Comparison of ENCODE assay signal across 8 cellular contexts in the genomic region with DNA sequence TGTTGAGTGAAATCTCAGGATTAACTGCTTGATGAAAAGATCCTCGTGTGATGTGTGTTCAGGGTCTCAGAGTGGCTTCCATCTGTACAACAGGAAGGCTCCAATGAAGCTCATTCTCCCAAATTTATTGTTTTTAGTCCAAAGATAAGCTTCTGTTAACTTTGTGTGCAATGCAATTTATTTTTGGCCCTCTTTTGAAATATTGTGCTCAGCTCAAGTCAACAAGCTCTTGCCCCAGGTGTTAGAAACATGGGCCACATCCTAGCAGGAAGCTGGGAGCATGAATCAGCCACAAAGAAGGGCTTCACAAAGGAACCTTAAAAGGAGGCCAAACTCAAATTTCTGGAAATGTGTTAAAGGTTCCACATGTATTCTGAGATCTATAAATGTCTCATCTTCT.
"Had no signal": no experiment of that assay in that cellular context is flagged by ENCODE, and none has a peak within 500 bp of the region (broad histone marks: within the 10 kb centered on the region; RNA-seq: fewer than 3 reads in every experiment).

No MANE protein-coding gene starts in this region.

- H3K9me3 ChIP-seq: HAP-1 had no signal

- DNase-seq: GM23248, GOT3, H7, HFFc6, IMR-90, KG1 had no signal

- H3K9ac ChIP-seq: GM23248 had no signal

- H3K4me1 ChIP-seq: HAP-1 had no signal

- H3K36me3 ChIP-seq: HAP-1 had no signal

- H3K4me3 ChIP-seq: GM23248, HAP-1, K562 had no signal

- H3K27ac ChIP-seq: GM23248 had no signal

- H3K4me3 Mint-ChIP-seq: HFFc6 had no signal

- H3K27ac Mint-ChIP-seq: HFFc6 had no signal
